In genomic region chr2:197578294-197578693, GRCh38 we compare ENCODE assay signal across 7 cellular contexts.
DNase-seq lines count a peak whose midpoint lies in the region; ATAC-seq and TF ChIP-seq lines count a peak whose summit lies in the region.
"Not testable (repeated sequence)": the region's sequence is repeated elsewhere in the genome, so short reads cannot be mapped to it uniquely, and the experiment has no call there.

No MANE protein-coding gene starts in this region.

- H2BK120ac ChIP-seq in mesendoderm (ENCODE audit: low read depth, low read length), result peak overlapping the region; percentile 56

- not testable (repeated sequence) for H3K18ac ChIP-seq in mesendoderm (ENCODE audit: low read length)

- peaks cover 10% of the 10 kb centered on the region; the same call in 1 of the 2 replicates for H3K9me2 ChIP-seq in GM23338 (ENCODE audit: insufficient read depth)
- H3K9me2 ChIP-seq in MM.1S (replicated peaks; ENCODE audit: insufficient read depth, low read length), result not testable (repeated sequence)

- not testable (repeated sequence) for H2AK5ac ChIP-seq in mesendoderm (ENCODE audit: low read length)

- WGBS in esophagus muscularis mucosa, result 87% methylated on average over 2 of the region's 2 CpGs
- no CpG with 5 or more reads among the region's 2 CpGs for WGBS in mesendoderm (ENCODE audit: extremely low coverage, insufficient coverage, low lambda C conversion rate)

- not testable (repeated sequence) for H3K79me2 ChIP-seq in GM23338 (replicated peaks; ENCODE audit: insufficient read depth); MM.1S (ENCODE audit: low read length); mesendoderm (ENCODE audit: control insufficient read depth, insufficient read depth, low read length)

- H3K4me3 ChIP-seq in GM23338, result peak overlapping the region; percentile 52; the same call in 1 of the 2 replicates
- H3K4me3 ChIP-seq in HUES48 (ENCODE audit: low read depth, low read length); MM.1S (ENCODE audit: low read length); dorsolateral prefrontal cortex; esophagus muscularis mucosa; mesendoderm (ENCODE audit: low read length): not testable (repeated sequence)
- H3K4me3 ChIP-seq in iPS-18a (ENCODE audit: low read length), result peak overlapping the region; percentile 44

- H3K27me3 Mint-ChIP-seq in GM23338 (ENCODE audit: insufficient read depth, low read depth, poor library complexity), result not testable (repeated sequence)

- TF ChIP-seq EP300 in esophagus muscularis mucosa (IDR thresholded peaks at IDR 0.05), result not testable (repeated sequence)

- peaks cover 22% of the 10 kb centered on the region for H3K9me3 Mint-ChIP-seq in GM23338

- H3K4me3 Mint-ChIP-seq in GM23338, result not testable (repeated sequence)

- H3K9ac ChIP-seq in HUES48 (ENCODE audit: low read depth, low read length), result peak overlapping the region; percentile 21; the same call in 1 of the 2 replicates
- not testable (repeated sequence) for H3K9ac ChIP-seq in MM.1S (ENCODE audit: low read length); iPS-18a (ENCODE audit: low read length); mesendoderm (ENCODE audit: low read length)

- peaks cover 20% of the 10 kb centered on the region for H3K9me3 ChIP-seq in HUES48 (ENCODE audit: control insufficient read depth, insufficient read depth, low read length)
- H3K9me3 ChIP-seq in MM.1S (replicated peaks; ENCODE audit: insufficient read depth, low read length); esophagus muscularis mucosa: not testable (repeated sequence)
- H3K9me3 ChIP-seq in iPS-18a (ENCODE audit: control insufficient read depth, low read depth, low read length), result peaks cover 16% of the 10 kb centered on the region

- intact Hi-C loops in dorsolateral prefrontal cortex (cut with DNase I); esophagus muscularis mucosa (cut with DNase I): not testable (repeated sequence)

- not testable (repeated sequence) for ATAC-seq in GM23338

- not testable (repeated sequence) for H4K5ac ChIP-seq in mesendoderm (ENCODE audit: low read length)

- H3K27me3 ChIP-seq in GM23338 (ENCODE audit: insufficient read depth); HUES48 (ENCODE audit: control insufficient read depth, insufficient read depth, low read length); MM.1S (replicated peaks; ENCODE audit: insufficient read depth, low read length); dorsolateral prefrontal cortex; esophagus muscularis mucosa; iPS-18a (ENCODE audit: control insufficient read depth, insufficient read depth, low read length); mesendoderm (ENCODE audit: insufficient read depth, low read length, poor library complexity): not testable (repeated sequence)

- peak overlapping the region; percentile 78 for H3K4me2 ChIP-seq in GM23338
- H3K4me2 ChIP-seq in MM.1S (ENCODE audit: low read depth, low read length); mesendoderm (ENCODE audit: low read length): not testable (repeated sequence)

- not testable (repeated sequence) for H3K4ac ChIP-seq in mesendoderm (ENCODE audit: low read depth, low read length)

- H3K4me1 Mint-ChIP-seq in GM23338, result peaks cover 14% of the 10 kb centered on the region

- H3K36me3 Mint-ChIP-seq in GM23338 (ENCODE audit: low read depth), result peaks cover 22% of the 10 kb centered on the region

- peak; percentile 69 for DNase-seq in GM23338 (ENCODE audit: low spot score)
- peak; percentile 79 for DNase-seq in MM.1S
- DNase-seq in dorsolateral prefrontal cortex, result not testable (repeated sequence)
- peak; percentile 14 for DNase-seq in esophagus muscularis mucosa (ENCODE audit: extremely low spot score)
- peak; percentile 84 for DNase-seq in mesendoderm

- not testable (repeated sequence) for H2AFZ ChIP-seq in GM23338; MM.1S (ENCODE audit: low read length)

- not testable (repeated sequence) for H2BK15ac ChIP-seq in mesendoderm (replicated peaks; ENCODE audit: low read depth)

- not testable (repeated sequence) for TF ChIP-seq POLR2A in esophagus muscularis mucosa (IDR thresholded peaks at IDR 0.05; ENCODE audit: low read depth)

- not testable (repeated sequence) for H3F3A ChIP-seq in GM23338 (replicated peaks; ENCODE audit: low read depth); MM.1S (ENCODE audit: insufficient read depth, low read length)

- H3K4me1 ChIP-seq in GM23338 (ENCODE audit: insufficient read depth), result peaks cover 37% of the 10 kb centered on the region
- H3K4me1 ChIP-seq in HUES48 (ENCODE audit: control insufficient read depth, insufficient read depth, low read length), result peaks cover 23% of the 10 kb centered on the region
- peaks cover 17% of the 10 kb centered on the region for H3K4me1 ChIP-seq in MM.1S (ENCODE audit: low read length)
- not testable (repeated sequence) for H3K4me1 ChIP-seq in esophagus muscularis mucosa; mesendoderm (ENCODE audit: control insufficient read depth, low read depth, low read length)
- H3K4me1 ChIP-seq in iPS-18a (ENCODE audit: control insufficient read depth, low read depth, low read length), result peaks cover 19% of the 10 kb centered on the region

- H3K56ac ChIP-seq in mesendoderm (ENCODE audit: low read length), result not testable (repeated sequence)

- not testable (repeated sequence) for TF ChIP-seq CTCF in GM23338 (conservative IDR thresholded peaks at IDR 0.05; ENCODE audit: low read depth in 2 of 2); MM.1S (IDR thresholded peaks at IDR 0.05; ENCODE audit: low read length); dorsolateral prefrontal cortex (IDR thresholded peaks at IDR 0.05 in 54 of 56, conservative IDR thresholded peaks at IDR 0.05 in 2 of 56; ENCODE audit: low read depth in 1 of 56, partially characterized antibody in 56 of 56); esophagus muscularis mucosa (IDR thresholded peaks at IDR 0.05)

- not testable (repeated sequence) for H3K79me1 ChIP-seq in mesendoderm (ENCODE audit: low read length)

- not testable (repeated sequence) for H2BK5ac ChIP-seq in mesendoderm (ENCODE audit: low read length)

- not testable (repeated sequence) for H4K20me1 ChIP-seq in GM23338 (replicated peaks; ENCODE audit: insufficient read depth); MM.1S (ENCODE audit: insufficient read depth, low read length)

- H3K23ac ChIP-seq in mesendoderm (ENCODE audit: low read length), result not testable (repeated sequence)

- H4K8ac ChIP-seq in mesendoderm (ENCODE audit: low read depth, low read length), result not testable (repeated sequence)

- H3K36me3 ChIP-seq in GM23338 (ENCODE audit: insufficient read depth), result peaks cover 14% of the 10 kb centered on the region
- not testable (repeated sequence) for H3K36me3 ChIP-seq in HUES48 (ENCODE audit: control insufficient read depth, insufficient read depth, low read length); MM.1S (replicated peaks; ENCODE audit: insufficient read depth, low read length); esophagus muscularis mucosa; iPS-18a (ENCODE audit: control insufficient read depth, low read depth, low read length); mesendoderm (ENCODE audit: control insufficient read depth, insufficient read depth, low read length)

- H3K27ac Mint-ChIP-seq in GM23338, result not testable (repeated sequence)

- H3K27ac ChIP-seq in GM23338 (ENCODE audit: low read depth) (peak overlapping the region; percentile 89), HUES48 (ENCODE audit: low read depth, low read length) (peak overlapping the region; percentile 74), MM.1S (ENCODE audit: low read length) (peak overlapping the region; percentile 23; the same call in 1 of the 2 replicates), dorsolateral prefrontal cortex (peak overlapping the region in 36 of 59 donors; percentile 2 to 84 (median 68)), mesendoderm (ENCODE audit: low read depth, low read length) (peak overlapping the region; percentile 70)
- H3K27ac ChIP-seq in esophagus muscularis mucosa (replicated peaks in 1 of 4); iPS-18a (ENCODE audit: low read length): not testable (repeated sequence)

TF ChIP-seq in GM23338, 12 proteins besides CTCF, POLR2A, EP300 and RAD21:
- TF ChIP-seq NANOG (IDR thresholded peaks at IDR 0.05; ENCODE audit: borderline replicate concordance) (peak; percentile 85), ETS1 (IDR thresholded peaks at IDR 0.05) (peak; percentile 28; the same call in 1 of the 2 replicates)
